9 cellular contexts compared by ENCODE assay signal in genomic region chr2:188984680-188985079, GRCh38. TPM values are rescaled to one million over a fixed set of nuclear protein-coding genes. Genes with fewer than 3 reads are reported as not detected.
DNase-seq lines count a peak whose midpoint lies in the region; ATAC-seq and TF ChIP-seq lines count a peak whose summit lies in the region.
"Had no signal": no experiment of that assay in that cellular context is flagged by ENCODE, and none has a peak within 500 bp of the region (broad histone marks: within the 10 kb centered on the region; RNA-seq: fewer than 3 reads in every experiment).

No MANE protein-coding gene starts in this region.

- peak overlapping the region; percentile 50 for H3K4me2 ChIP-seq in IMR-90 (ENCODE audit: low read depth, low read length)

- no peak overlapping the region for H2AK9ac ChIP-seq in IMR-90 (replicated peaks; ENCODE audit: low read depth, low read length, poor library complexity)

- peak overlapping the region; percentile 80; the same call in 1 of the 2 replicates for H2BK20ac ChIP-seq in IMR-90 (ENCODE audit: low read depth, low read length)

- POLR2A ChIA-PET in IMR-90 (lab: Charles Lee; ENCODE audit: unreplicated experiment): no interaction called here

- TF ChIP-seq POLR2A in IMR-90 (IDR thresholded peaks at IDR 0.05; ENCODE audit: low read depth, low read length) (no peak), transverse colon (IDR thresholded peaks at IDR 0.05) (no peak)

- in situ Hi-C loops in IMR-90 (cut with MboI; ENCODE audit: low sequenced_read_pairs): loop anchor here (5.0 kb wide), 1 partner anchor 457 kb away; no protein-coding TSS in a partner anchor
- in situ Hi-C loops in transverse colon (cut with MboI; ENCODE audit: low pct_ligation_motif_present in 1 of 4, low pct_unique_long_range_greater_than_20kb in 1 of 4, low sequenced_read_pairs in 3 of 4): loop anchor here in 1 of 4 donors (10.0 kb wide), 1 partner anchor 460 kb away; no protein-coding TSS in a partner anchor

- no peak overlapping the region for H3K9ac ChIP-seq in IMR-90 (ENCODE audit: low read depth, low read length)

- H4K5ac ChIP-seq in IMR-90 (ENCODE audit: low read depth, low read length): peak overlapping the region; percentile 46; the same call in 1 of the 2 replicates

- no CpG with 5 or more reads among the region's 5 CpGs for WGBS in IMR-90 (ENCODE audit: extremely low coverage in 2 of 2, insufficient read length in 1 of 2), 2 experiments
- 74 to 100% methylated on average over 2 to 5 of the region's 5 CpGs for WGBS in transverse colon (ENCODE audit: low coverage in 1 of 2), 2 donors

- no peak for TF ChIP-seq EP300 in transverse colon (IDR thresholded peaks at IDR 0.05; ENCODE audit: low read depth)

- H4K91ac ChIP-seq in IMR-90 (ENCODE audit: insufficient read depth, low read depth, low read length): 0 out of 2 replicates have a peak overlapping the region, but pooled peaks have one; percentile 40

- peaks cover 8 to 24% of the 10 kb centered on the region in 2 experiments; a peak in 3 of 4 replicates for H3K79me1 ChIP-seq in IMR-90 (ENCODE audit: low read depth in 1 of 2, low read length in 2 of 2)

- H3K14ac ChIP-seq in IMR-90 (replicated peaks; ENCODE audit: low read depth, low read length): peak overlapping the region; percentile 78

- H3K9me1 ChIP-seq in IMR-90 (ENCODE audit: insufficient read depth, low read length): no peaks in the 10 kb centered on the region

- peak overlapping the region; percentile 87; the same call in 1 of the 2 replicates for H3K23ac ChIP-seq in IMR-90 (ENCODE audit: low read depth, low read length)

- H3K36me3 ChIP-seq in IMR-90 (ENCODE audit: control insufficient read depth, insufficient read depth, low read length): peaks cover 47% of the 10 kb centered on the region
- no peaks in the 10 kb centered on the region for H3K36me3 ChIP-seq in mucosa of descending colon (ENCODE audit: low read depth)
- H3K36me3 ChIP-seq in transverse colon: peaks cover 0 to 20% (median 0%) of the 10 kb centered on the region in 4 donors

- no peaks in the 10 kb centered on the region for H4K20me1 ChIP-seq in IMR-90 (ENCODE audit: insufficient read depth, low read length)

- 0 out of 4 replicates have a peak overlapping the region, but pooled peaks of 1 of the 2 experiments have one; percentile 29 for H4K8ac ChIP-seq in IMR-90 (ENCODE audit: low read depth in 2 of 2, low read length in 2 of 2)

- no peak overlapping the region for H3K4me3 ChIP-seq in IMR-90 (ENCODE audit: insufficient read depth, low read depth, low read length)
- H3K4me3 ChIP-seq in choroid plexus epithelial cell (ENCODE audit: low read depth, low read length): no peak overlapping the region
- H3K4me3 ChIP-seq in mucosa of descending colon: no peak overlapping the region
- no peak overlapping the region for H3K4me3 ChIP-seq in transverse colon

- no peak for TF ChIP-seq RAD21 in IMR-90 (IDR thresholded peaks at IDR 0.05; ENCODE audit: low read length)

- DNase-seq in IMR-90: peak; percentile 93
- DNase-seq in choroid plexus epithelial cell (ENCODE audit: low read depth): peak; percentile 98
- no peak for DNase-seq in mucosa of descending colon
- DNase-seq in transverse colon: no peak
- no peak for DNase-seq in GM20000 (ENCODE audit: low spot score)
- DNase-seq in activated gamma-delta T cell (lab: John Stamatoyannopoulos, UW): no peak

- dilution Hi-C loops in IMR-90 (cut with HindIII; ENCODE audit: low sequenced_read_pairs, unreplicated experiment): no loop called here

- H2AK5ac ChIP-seq in IMR-90 (ENCODE audit: low read depth, low read length): 0 out of 2 replicates have a peak overlapping the region, but pooled peaks have one; percentile 5

- H3K4me1 ChIP-seq in IMR-90 (ENCODE audit: control insufficient read depth, insufficient read depth, low read length): peaks cover 4% of the 10 kb centered on the region
- no peaks in the 10 kb centered on the region for H3K4me1 ChIP-seq in mucosa of descending colon (ENCODE audit: low read depth)
- H3K4me1 ChIP-seq in transverse colon: peaks cover 0 to 16% (median 1%) of the 10 kb centered on the region in 4 donors

- no peak overlapping the region for H2AFZ ChIP-seq in IMR-90 (replicated peaks; ENCODE audit: low read length, poor library complexity)

- intact Hi-C loops in IMR-90 (cut with micrococcal nuclease) (loop anchor here (1.0 to 5.0 kb wide), 2 partner anchors 337 to 460 kb away; no protein-coding TSS in a partner anchor), mucosa of descending colon (cut with DNase I, micrococcal nuclease) (loop anchor here in 1 of 2 donors (5.0 kb wide), 1 partner anchor 457 kb away; no protein-coding TSS in a partner anchor), transverse colon (cut with DNase I; ENCODE audit: low total_unique reads) (no loop called here)

- no peak overlapping the region for H3K56ac ChIP-seq in IMR-90 (ENCODE audit: extremely low read depth, insufficient read depth, low read length)

- CTCF ChIA-PET in IMR-90 (lab: Yijun Ruan, JAX): interaction anchor here (1.1 kb wide), 1 partner anchor 457 kb away, joined by 3 read pairs; no protein-coding TSS in a partner anchor

- no TSS peak for BruUV-seq in IMR-90 (replicated peaks; lab: Mats Ljungman, UMichigan)

- no peak overlapping the region for H2BK15ac ChIP-seq in IMR-90 (ENCODE audit: low read depth, low read length)

- no peaks in the 10 kb centered on the region for H3K27me3 ChIP-seq in IMR-90 (ENCODE audit: control insufficient read depth, insufficient read depth, low read length)
- H3K27me3 ChIP-seq in transverse colon: no peaks in the 10 kb centered on the region

- peak overlapping the region; percentile 78 for H3K4ac ChIP-seq in IMR-90 (ENCODE audit: low read depth, low read length)

- peak overlapping the region; percentile 12; the same call in 1 of the 2 replicates for H3K27ac ChIP-seq in IMR-90 (ENCODE audit: insufficient read depth, low read length)
- H3K27ac ChIP-seq in transverse colon: peak overlapping the region; percentile 67 to 88 (median 78)

- peak overlapping the region; percentile 96 for H2BK5ac ChIP-seq in IMR-90 (ENCODE audit: low read depth, low read length, poor library complexity, severe bottlenecking)

- no peak for TF ChIP-seq CTCF in IMR-90 (conservative IDR thresholded peaks at IDR 0.05; ENCODE audit: low read depth, low read length)
- TF ChIP-seq CTCF in choroid plexus epithelial cell (conservative IDR thresholded peaks at IDR 0.05; ENCODE audit: low read depth, low read length): no peak
- no peak for TF ChIP-seq CTCF in mucosa of descending colon (IDR thresholded peaks at IDR 0.05)
- TF ChIP-seq CTCF in transverse colon (IDR thresholded peaks at IDR 0.05): no peak
- TF ChIP-seq CTCF in GM20000 (IDR thresholded peaks at IDR 0.05; ENCODE audit: extremely low read depth, missing control alignments): no peak

- H3K9me3 ChIP-seq in IMR-90 (ENCODE audit: control insufficient read depth, insufficient read depth, low read length) (no peaks in the 10 kb centered on the region), mucosa of descending colon (no peaks in the 10 kb centered on the region), transverse colon (no peaks in the 10 kb centered on the region)

- peak overlapping the region; percentile 26; the same call in 1 of the 2 replicates for H3K18ac ChIP-seq in IMR-90 (ENCODE audit: low read depth, low read length)

- peak overlapping the region; percentile 40; the same call in 1 of the 2 replicates for H2BK120ac ChIP-seq in IMR-90 (ENCODE audit: low read depth, low read length)

- ATAC-seq in IMR-90 (ENCODE audit: low read depth) (peak; percentile 75), mucosa of descending colon (peak; percentile 47), HG02759 (IDR thresholded peaks at IDR 0.05; ENCODE audit: unreplicated experiment) (no peak), HG03432 (IDR thresholded peaks at IDR 0.05; ENCODE audit: unreplicated experiment) (no peak)

TF ChIP-seq in IMR-90, 13 proteins besides CTCF, POLR2A, EP300 and RAD21:
- TF ChIP-seq CEBPB (IDR thresholded peaks at IDR 0.05; ENCODE audit: low read depth, low read length) (no peak), MXI1 (IDR thresholded peaks at IDR 0.05; ENCODE audit: borderline replicate concordance, low read depth, low read length) (no peak), FOS (IDR thresholded peaks at IDR 0.05; ENCODE audit: low read depth, low read length) (no peak), MAZ (IDR thresholded peaks at IDR 0.05; ENCODE audit: borderline replicate concordance, low read depth, low read length) (no peak), BHLHE40 (IDR thresholded peaks at IDR 0.05; ENCODE audit: low read depth, low read length) (no peak), CHD1 (IDR thresholded peaks at IDR 0.05; ENCODE audit: low read depth, low read length) (no peak)

RNA-seq across cellular contexts. Expression of gene COL3A1, which starts 10.5 kb away (rescaled TPM):
- total RNA-seq in IMR-90 (2012; rRNA removed) (408 and 411 TPM in 2 replicates), mucosa of descending colon (100 to 1,000 TPM in 2 of 3 donors, 10 to 100 TPM in 1; 68.2 to 321 (median 299) TPM), transverse colon (100 to 1,000 TPM; 103 to 424 (median 114) TPM)
- 326 and 402 TPM in 2 replicates for polyA plus RNA-seq in IMR-90 (2012; rRNA removed)
- 382 and 438 TPM in 2 replicates for polyA plus RNA-seq in IMR-90 (2012; cell fraction: cytosol; rRNA removed)
- polyA plus RNA-seq in IMR-90 (2012; cell fraction: nucleus; rRNA removed; ENCODE audit: low replicate concordance): 291 and 482 TPM in 2 replicates
- total RNA-seq: dermis microvascular lymphatic vessel endothelial cell had no signal

Comparison
In these comparisons a context has a peak if more than half of its experiments do, and no peak if none do; other contexts are left out.
1. ATAC-seq: peak in IMR-90 (single experiment) and mucosa of descending colon (single experiment); none in HG02759 (single experiment) and HG03432 (single experiment).
2. DNase-seq: peak in IMR-90 (single experiment) and choroid plexus epithelial cell (single experiment); none in mucosa of descending colon (0 of 3), transverse colon (single experiment), GM20000 (single experiment) and activated gamma-delta T cell (single experiment).